ENCODE assay signal across 19 cellular contexts in genomic region chr2:151192681-151193080, GRCh38.
DNase-seq lines count a peak whose midpoint lies in the region; ATAC-seq, FAIRE-seq and TF ChIP-seq lines count a peak whose summit lies in the region.
"Had no signal": no experiment of that assay in that cellular context is flagged by ENCODE, and none has a peak within 500 bp of the region (broad histone marks: within the 10 kb centered on the region; RNA-seq: fewer than 3 reads in every experiment).

No MANE protein-coding gene starts in this region.

- POLR2A ChIA-PET in H1 (lab: Charles Lee; ENCODE audit: partially characterized antibody), result no interaction called here
- POLR2A ChIA-PET in activated CD8-positive, alpha-beta T cell treated with anti-CD3 and anti-CD28 coated beads, Interleukin-2, amount 10 ng/mL, durations not matched to agents 7 days and 5 days (lab: Charles Lee), result no interaction called here

- DNase-seq in SJCRH30 (peak; percentile 11 to 56), H1 (ENCODE audit: low read depth in 1 of 2, low spot score in 2 of 2) (no peak), neuronal stem cell (ENCODE audit: low spot score) (no peak), brain microvascular endothelial cell (no peak), pancreas (no peak)
- no peak for DNase-seq in activated CD8-positive, alpha-beta T cell treated with anti-CD3 and anti-CD28 coated beads, Interleukin-2, amount 10 ng/mL, durations not matched to agents 7 days and 5 days
- DNase-seq: BE2C; CD4-positive, alpha-beta memory T cell; COR-L47; DMS153; DMS79 treated with DMSO at 0.1 percent for 48 hours; GDM1; GOT3; HCEC 1CT; HFFc6 had no signal

- H4K5ac ChIP-seq in H1 (ENCODE audit: insufficient read length, low read depth, low read length), result no peak overlapping the region

- H3K27me3 Mint-ChIP-seq in activated CD8-positive, alpha-beta T cell treated with anti-CD3 and anti-CD28 coated beads, Interleukin-2, amount 10 ng/mL, durations not matched to agents 7 days and 5 days (ENCODE audit: low read depth), result peaks cover 2% of the 10 kb centered on the region

- H2AFZ ChIP-seq in H1 (ENCODE audit: low read length) (0 out of 2 replicates have a peak overlapping the region, but pooled peaks have one; percentile 76), neuronal stem cell (ENCODE audit: low read length) (peak overlapping the region; percentile 67)

- no peak overlapping the region for H3K4ac ChIP-seq in H1 (replicated peaks; ENCODE audit: insufficient read length, low read depth, low read length)
- no peak overlapping the region for H3K4ac ChIP-seq in neuronal stem cell (ENCODE audit: low read length)

- TF ChIP-seq POLR2A in H1 (IDR thresholded peaks at IDR 0.05; ENCODE audit: control extremely low read depth in 1 of 2, low read depth in 2 of 2, low read length in 2 of 2), result no peak

- H4K8ac ChIP-seq in H1 (ENCODE audit: extremely low read depth, insufficient read depth, low read length), result no peak overlapping the region
- H4K8ac ChIP-seq in neuronal stem cell (ENCODE audit: low read depth, low read length), result no peak overlapping the region

- H3K9me3 Mint-ChIP-seq in activated CD8-positive, alpha-beta T cell treated with anti-CD3 and anti-CD28 coated beads, Interleukin-2, amount 10 ng/mL, durations not matched to agents 7 days and 5 days (ENCODE audit: insufficient read depth), result no peaks in the 10 kb centered on the region
- H3K9me3 Mint-ChIP-seq: CD4-positive, alpha-beta memory T cell had no signal

- CTCF ChIA-PET in H1 (lab: Charles Lee; ENCODE audit: partially characterized antibody), result interaction anchor here (0.6 to 3.5 kb wide), 2 partner anchors 46 kb away, joined by 3 to 19 read pairs; no protein-coding TSS in a partner anchor
- CTCF ChIA-PET in activated CD8-positive, alpha-beta T cell treated with anti-CD3 and anti-CD28 coated beads, Interleukin-2, amount 10 ng/mL, durations not matched to agents 7 days and 5 days (lab: Charles Lee), result no interaction called here

- peaks cover 4% of the 10 kb centered on the region for H3K4me1 Mint-ChIP-seq in activated CD8-positive, alpha-beta T cell treated with anti-CD3 and anti-CD28 coated beads, Interleukin-2, amount 10 ng/mL, durations not matched to agents 7 days and 5 days (ENCODE audit: low read depth)

- no peak overlapping the region for H4K91ac ChIP-seq in H1 (replicated peaks; ENCODE audit: insufficient read length, low read length)
- H4K91ac ChIP-seq in neuronal stem cell (ENCODE audit: low read depth, low read length, poor library complexity), result no peak overlapping the region

- H3K79me1 ChIP-seq in H1 (ENCODE audit: low read depth, low read length) (no peaks in the 10 kb centered on the region), neuronal stem cell (ENCODE audit: low read depth, low read length) (no peaks in the 10 kb centered on the region)

- in situ Hi-C loops in brain microvascular endothelial cell (cut with HindIII; ENCODE audit: low pct_ligation_motif_present, low sequenced_read_pairs), result no loop called here

- FAIRE-seq in H1 (lab: Jason Lieb, UNC) (no peak), pancreas (lab: Jason Lieb, UNC) (no peak)
- FAIRE-seq: A549, D721Med, HTR-8/SVneo had no signal

- H3K4me3 ChIP-seq in SJCRH30 (no peak overlapping the region), H1 (ENCODE audit: extremely low read depth in 1 of 4, insufficient read depth in 2 of 4, low read depth in 3 of 4, low read length in 4 of 4) (no peak overlapping the region), neuronal stem cell (ENCODE audit: low read length in 2 of 2) (no peak overlapping the region), brain microvascular endothelial cell (ENCODE audit: low read depth, low read length) (no peak overlapping the region), pancreas (no peak overlapping the region)
- H3K4me3 ChIP-seq: A549 had no signal

- H3K9me3 ChIP-seq in SJCRH30 (replicated peaks) (no peaks in the 10 kb centered on the region), H1 (ENCODE audit: insufficient read depth in 2 of 2, low read depth in 1 of 2, low read length in 1 of 2) (no peaks in the 10 kb centered on the region), neuronal stem cell (replicated peaks in 1 of 2; ENCODE audit: control insufficient read depth in 2 of 2, insufficient read depth in 1 of 2, low read depth in 1 of 2, low read length in 2 of 2) (no peaks in the 10 kb centered on the region), pancreas (no peaks in the 10 kb centered on the region)
- H3K9me3 ChIP-seq: A549, BE2C had no signal

- H3K23ac ChIP-seq in H1 (ENCODE audit: insufficient read length) (no peak overlapping the region), neuronal stem cell (ENCODE audit: low read depth, low read length, poor library complexity) (no peak overlapping the region)

- no peak overlapping the region for H3K27ac Mint-ChIP-seq in activated CD8-positive, alpha-beta T cell treated with anti-CD3 and anti-CD28 coated beads, Interleukin-2, amount 10 ng/mL, durations not matched to agents 7 days and 5 days
- H3K27ac Mint-ChIP-seq: CD4-positive, alpha-beta memory T cell; HFFc6 had no signal

- no peak overlapping the region for H3K56ac ChIP-seq in H1 (replicated peaks; ENCODE audit: insufficient read length, low read depth, low read length)

- no peaks in the 10 kb centered on the region for H4K20me1 ChIP-seq in H1 (replicated peaks in 1 of 2; ENCODE audit: control insufficient read depth in 1 of 2, insufficient read depth in 2 of 2, low read length in 2 of 2)

- H3K18ac ChIP-seq in H1 (ENCODE audit: extremely low read depth, low read length) (no peak overlapping the region), neuronal stem cell (ENCODE audit: low read length) (no peak overlapping the region)

- H2BK5ac ChIP-seq in H1 (ENCODE audit: low read depth, low read length) (no peak overlapping the region), neuronal stem cell (ENCODE audit: low read length) (no peak overlapping the region)

- intact Hi-C loops in pancreas (cut with DNase I), result no loop called here

- H3K36me3 ChIP-seq in SJCRH30 (no peaks in the 10 kb centered on the region), H1 (ENCODE audit: control insufficient read depth in 2 of 4, insufficient read depth in 4 of 4, low read length in 3 of 4) (no peaks in the 10 kb centered on the region), neuronal stem cell (replicated peaks in 1 of 2; ENCODE audit: control insufficient read depth in 2 of 2, insufficient read depth in 2 of 2, low read length in 2 of 2) (no peaks in the 10 kb centered on the region), brain microvascular endothelial cell (replicated peaks) (no peaks in the 10 kb centered on the region), pancreas (no peaks in the 10 kb centered on the region)
- H3K36me3 ChIP-seq: BE2C had no signal

- H3K14ac ChIP-seq in H1 (ENCODE audit: insufficient read length), result no peak overlapping the region
- H3K14ac ChIP-seq in neuronal stem cell (ENCODE audit: low read length), result no peak overlapping the region

- H3K79me2 ChIP-seq in H1 (ENCODE audit: control insufficient read depth in 1 of 2, insufficient read depth in 2 of 2, low read length in 2 of 2), result no peaks in the 10 kb centered on the region

- H2BK120ac ChIP-seq in H1 (replicated peaks; ENCODE audit: low read depth, low read length) (no peak overlapping the region), neuronal stem cell (ENCODE audit: low read depth, low read length) (no peak overlapping the region)

- H3K4me3 Mint-ChIP-seq in activated CD8-positive, alpha-beta T cell treated with anti-CD3 and anti-CD28 coated beads, Interleukin-2, amount 10 ng/mL, durations not matched to agents 7 days and 5 days, result no peak overlapping the region
- H3K4me3 Mint-ChIP-seq: CD4-positive, alpha-beta memory T cell; HFFc6 had no signal

- TF ChIP-seq CTCF in H1 (IDR thresholded peaks at IDR 0.05; ENCODE audit: control extremely low read depth in 1 of 3, insufficient read depth in 1 of 3, low read depth in 1 of 3, low read length in 3 of 3) (no peak), brain microvascular endothelial cell (IDR thresholded peaks at IDR 0.05; ENCODE audit: low read depth, low read length, missing control alignments) (no peak), pancreas (IDR thresholded peaks at IDR 0.05) (no peak)

- TF ChIP-seq EP300 in H1 (IDR thresholded peaks at IDR 0.05; ENCODE audit: borderline replicate concordance in 1 of 2, low read depth in 2 of 2, low read length in 2 of 2), result no peak

- 85% methylated on average over 2 of the region's 2 CpGs; no CpG with 5 or more reads in 1 of the 2 experiments for WGBS in H1 (ENCODE audit: extremely low coverage in 1 of 2, insufficient coverage in 1 of 2, insufficient read length in 1 of 2, insufficient replicate concordance in 2 of 2, low coverage in 1 of 2, low lambda C conversion rate in 2 of 2, missing lambda C conversion rate in 1 of 2), 2 experiments
- no CpG with 5 or more reads among the region's 2 CpGs for WGBS in neuronal stem cell (ENCODE audit: extremely low coverage in 2 of 2, insufficient read length in 2 of 2, insufficient replicate concordance in 1 of 2), 2 donors
- 78 to 83% methylated on average over 2 of the region's 2 CpGs for WGBS in pancreas, 2 donors

- H3K4me2 ChIP-seq in H1 (ENCODE audit: insufficient read depth in 1 of 2, low read depth in 2 of 2, low read length in 2 of 2) (no peak overlapping the region), neuronal stem cell (ENCODE audit: insufficient read depth, low read length, poor library complexity, severe bottlenecking) (no peak overlapping the region)
- H3K4me2 ChIP-seq: A549 had no signal

- peaks cover 2% of the 10 kb centered on the region; the same call in 1 of the 2 replicates for H3K23me2 ChIP-seq in H1 (ENCODE audit: low read depth, low read length)

- H2BK20ac ChIP-seq in H1 (ENCODE audit: low read length), result no peak overlapping the region

- no peaks in the 10 kb centered on the region for H3K4me1 ChIP-seq in SJCRH30
- H3K4me1 ChIP-seq in H1 (replicated peaks in 1 of 4; ENCODE audit: control insufficient read depth in 3 of 4, insufficient read depth in 4 of 4, low read length in 3 of 4), result no peaks in the 10 kb centered on the region
- H3K4me1 ChIP-seq in neuronal stem cell (ENCODE audit: control insufficient read depth in 2 of 2, insufficient read depth in 1 of 2, low read depth in 1 of 2, low read length in 2 of 2), result peaks cover 0 to 9% of the 10 kb centered on the region in 2 donors
- no peaks in the 10 kb centered on the region for H3K4me1 ChIP-seq in pancreas
- H3K4me1 ChIP-seq: A549, BE2C had no signal

- no peak for ATAC-seq in activated CD8-positive, alpha-beta T cell treated with anti-CD3 and anti-CD28 coated beads, Interleukin-2, amount 10 ng/mL, durations not matched to agents 7 days and 5 days
- no peak for ATAC-seq in pancreas
- ATAC-seq: A549 had no signal

- H2AK5ac ChIP-seq in H1 (ENCODE audit: low read depth, low read length) (no peak overlapping the region), neuronal stem cell (ENCODE audit: low read depth, low read length) (no peak overlapping the region)

- H3K36me3 Mint-ChIP-seq in activated CD8-positive, alpha-beta T cell treated with anti-CD3 and anti-CD28 coated beads, Interleukin-2, amount 10 ng/mL, durations not matched to agents 7 days and 5 days (ENCODE audit: low read depth), result no peaks in the 10 kb centered on the region
- H3K36me3 Mint-ChIP-seq: CD4-positive, alpha-beta memory T cell had no signal

- H3K27me3 ChIP-seq in SJCRH30 (no peaks in the 10 kb centered on the region), H1 (replicated peaks in 1 of 4; ENCODE audit: control insufficient read depth in 3 of 4, extremely low read depth in 1 of 4, insufficient read depth in 3 of 4, low read length in 3 of 4) (no peaks in the 10 kb centered on the region), neuronal stem cell (ENCODE audit: control insufficient read depth in 3 of 3, insufficient read depth in 3 of 3, low read depth in 1 of 3, low read length in 3 of 3) (no peaks in the 10 kb centered on the region), brain microvascular endothelial cell (replicated peaks) (no peaks in the 10 kb centered on the region), pancreas (no peaks in the 10 kb centered on the region)
- H3K27me3 ChIP-seq: BE2C had no signal

- H2BK12ac ChIP-seq in H1 (ENCODE audit: low read depth, low read length) (no peak overlapping the region), neuronal stem cell (ENCODE audit: low read length) (no peak overlapping the region)

- H2BK15ac ChIP-seq in H1 (ENCODE audit: low read length) (no peak overlapping the region), neuronal stem cell (ENCODE audit: low read length) (no peak overlapping the region)

- H3K27ac ChIP-seq in SJCRH30, result no peak overlapping the region
- H3K27ac ChIP-seq in H1 (ENCODE audit: low read depth, low read length), result no peak overlapping the region
- no peak overlapping the region for H3K27ac ChIP-seq in neuronal stem cell (replicated peaks; ENCODE audit: low read length)
- no peak overlapping the region for H3K27ac ChIP-seq in brain microvascular endothelial cell
- H3K27ac ChIP-seq in pancreas, result no peak overlapping the region
- H3K27ac ChIP-seq: A549, C4-2B had no signal

- no peak overlapping the region for H3K9ac ChIP-seq in H1 (replicated peaks in 1 of 4; ENCODE audit: extremely low read depth in 1 of 4, low read depth in 3 of 4, low read length in 3 of 4)
- no peak overlapping the region for H3K9ac ChIP-seq in neuronal stem cell (ENCODE audit: low read depth, low read length, poor library complexity)

- no peak for TF ChIP-seq RAD21 in H1 (IDR thresholded peaks at IDR 0.05 in 1 of 2, conservative IDR thresholded peaks at IDR 0.05 in 1 of 2; ENCODE audit: low read depth in 2 of 2, low read length in 2 of 2)

Comparison
In these comparisons a context has a peak if more than half of its experiments do, and no peak if none do; other contexts are left out.
1. DNase-seq: peak in SJCRH30 (2 of 2); none in H1 (0 of 2), neuronal stem cell (single experiment), activated CD8-positive, alpha-beta T cell treated with anti-CD3 and anti-CD28 coated beads, Interleukin-2, amount 10 ng/mL, durations not matched to agents 7 days and 5 days (single experiment), brain microvascular endothelial cell (single experiment) and pancreas (0 of 6).